Comparison of ENCODE assay signal across 9 cellular contexts in the genomic region with DNA sequence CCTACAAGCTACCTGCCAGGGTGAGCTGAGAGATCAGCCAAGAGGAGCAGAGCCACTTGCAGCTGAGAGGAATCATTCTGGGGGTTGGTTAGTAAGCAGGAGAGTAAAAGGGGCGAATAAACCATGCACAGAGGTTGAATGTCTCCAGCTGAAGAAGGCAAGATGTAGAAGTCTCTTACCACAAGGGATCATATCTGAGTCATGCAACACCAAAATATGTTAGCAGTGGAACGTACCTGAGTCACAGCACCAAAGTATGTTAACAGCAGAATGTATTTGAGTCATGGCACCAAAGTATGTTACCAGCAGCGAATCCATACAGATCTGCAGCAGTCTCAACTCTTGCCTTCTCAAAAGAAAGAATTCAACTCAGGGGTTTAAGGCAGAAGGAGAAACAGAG. TPM values are rescaled to one million over a fixed set of nuclear protein-coding genes. Genes with fewer than 3 reads are reported as not detected.
A peak's percentile ranks its signal among the peaks of the same experiment; 100 is the strongest.
DNase-seq lines count a peak whose midpoint lies in the region; ATAC-seq, FAIRE-seq and TF ChIP-seq lines count a peak whose summit lies in the region.
"Had no signal": no experiment of that assay in that cellular context is flagged by ENCODE, and none has a peak within 500 bp of the region (broad histone marks: within the 10 kb centered on the region; RNA-seq: fewer than 3 reads in every experiment).

No MANE protein-coding gene starts in this region.

- H3K27me3 ChIP-seq in HCT116 (ENCODE audit: insufficient read depth, low read length) (no peaks in the 10 kb centered on the region), PC-3 (ENCODE audit: low read length) (no peaks in the 10 kb centered on the region)

- H4K20me1 ChIP-seq in HCT116 (ENCODE audit: insufficient read depth) (no peaks in the 10 kb centered on the region), PC-3 (ENCODE audit: low read length) (no peaks in the 10 kb centered on the region)

- H3K4me2 ChIP-seq in HCT116 (ENCODE audit: low read length) (peak overlapping the region; percentile 38; the same call in 1 of the 2 replicates), PC-3 (ENCODE audit: low read length) (peak overlapping the region; percentile 27; the same call in 1 of the 2 replicates)

- POLR2A ChIA-PET in HCT116 (lab: Charles Lee) = interaction anchor here (0.6 kb wide), 1 partner anchor 227 kb away, joined by 6 read pairs; no protein-coding TSS in a partner anchor
- POLR2A ChIA-PET in PC-3 (lab: Charles Lee; ENCODE audit: unreplicated experiment) = no interaction called here

- H3K9me2 ChIP-seq in HCT116 (ENCODE audit: insufficient read depth) (no peaks in the 10 kb centered on the region), PC-3 (replicated peaks; ENCODE audit: low read length) (no peaks in the 10 kb centered on the region)

- TF ChIP-seq RAD21 in HCT116 (IDR thresholded peaks at IDR 0.05; ENCODE audit: low read depth) = no peak

- H3K79me2 ChIP-seq in HCT116 (ENCODE audit: insufficient read depth, low read length) (no peaks in the 10 kb centered on the region), PC-3 (ENCODE audit: low read length) (no peaks in the 10 kb centered on the region)

- CTCF ChIA-PET in HCT116 (lab: Charles Lee) = no interaction called here
- CTCF ChIA-PET in PC-3 (lab: Charles Lee) = no interaction called here

- ATAC-seq in HCT116 (peak; percentile 64), PC-3 (peak; percentile 99)

- H3K4me1 ChIP-seq in HCT116 (ENCODE audit: control insufficient read depth in 1 of 2, insufficient read depth in 2 of 2, low read length in 2 of 2) (peaks cover 0 to 10% of the 10 kb centered on the region in 2 experiments; a peak in 2 of 4 replicates), PC-3 (ENCODE audit: insufficient read depth, low read length) (peaks cover 14% of the 10 kb centered on the region)

- H3K9ac ChIP-seq in HCT116 (ENCODE audit: low read length) (no peak overlapping the region), PC-3 (ENCODE audit: low read length) (no peak overlapping the region)

- no TSS peak for BruUV-seq in HCT116 (replicated peaks; lab: Mats Ljungman, UMichigan)
- BruUV-seq in PC-3 (replicated peaks; lab: Mats Ljungman, UMichigan) = no TSS peak

- no peaks in the 10 kb centered on the region for H3F3A ChIP-seq in PC-3 (ENCODE audit: low read length, unreplicated experiment)

- intact Hi-C loops in HCT116 (cut with micrococcal nuclease) = no loop called here
- intact Hi-C loops in PC-3 (cut with micrococcal nuclease) = no loop called here

- no peaks in the 10 kb centered on the region for H3K36me3 ChIP-seq in HCT116 (ENCODE audit: control insufficient read depth in 1 of 2, insufficient read depth in 2 of 2, low read length in 2 of 2)
- H3K36me3 ChIP-seq in PC-3 (ENCODE audit: low read depth, low read length) = no peaks in the 10 kb centered on the region

- TF ChIP-seq CTCF in HCT116 (IDR thresholded peaks at IDR 0.05 in 2 of 3, conservative IDR thresholded peaks at IDR 0.05 in 1 of 3; ENCODE audit: borderline replicate concordance in 1 of 3, insufficient read depth in 1 of 3, low read depth in 2 of 3, low read length in 2 of 3) = no peak
- TF ChIP-seq CTCF in PC-3 (conservative IDR thresholded peaks at IDR 0.05; ENCODE audit: low read depth, low read length) = no peak

- H2AFZ ChIP-seq in HCT116 (ENCODE audit: low read depth, low read length, poor library complexity, severe bottlenecking) (no peak overlapping the region), PC-3 (ENCODE audit: low read length) (no peak overlapping the region)

- no peak for TF ChIP-seq POLR2A in HCT116 (IDR thresholded peaks at IDR 0.05; ENCODE audit: borderline replicate concordance, extremely low read depth, insufficient read depth, insufficient read length)

- no peaks in the 10 kb centered on the region for H3K9me3 ChIP-seq in HCT116 (ENCODE audit: control insufficient read depth in 1 of 2, insufficient read depth in 1 of 2, low read depth in 1 of 2, low read length in 2 of 2)
- 0 out of 2 replicates have a peak, but pooled peaks cover 8% of the 10 kb centered on the region for H3K9me3 ChIP-seq in PC-3 (ENCODE audit: low read length)

- RAD21 ChIA-PET in HCT116 (lab: Charles Lee; ENCODE audit: low non-redundant PET in 1 of 2, low total read pairs in 2 of 2, uncharacterized antibody in 2 of 2, unreplicated experiment in 2 of 2) = no interaction called here

- H3K27ac ChIP-seq in HCT116 (ENCODE audit: low read depth, low read length) = no peak overlapping the region
- H3K27ac ChIP-seq in PC-3 (ENCODE audit: low read length) = no peak overlapping the region

- DNase-seq in GM04503 (ENCODE audit: low read depth) (peak; percentile 90), HCT116 (ENCODE audit: low read depth, low spot score) (no peak), PC-3 (peak; percentile 93), kidney glomerular epithelial cell (lab: John Stamatoyannopoulos, UW) (peak; percentile 58), frontal cortex (ENCODE audit: low spot score in 2 of 2) (no peak), T1000 (lab: John Stamatoyannopoulos, UW) (no peak), OCI-M1 (lab: John Stamatoyannopoulos, UW) (no peak), foreskin melanocyte (no peak)
- DNase-seq: nephron progenitor cell had no signal

- FAIRE-seq in frontal cortex (lab: Jason Lieb, UNC) = no peak

- H3K4me3 ChIP-seq in HCT116 (replicated peaks in 1 of 2; ENCODE audit: low read depth in 1 of 2, low read length in 2 of 2) = no peak overlapping the region
- H3K4me3 ChIP-seq in PC-3 (ENCODE audit: low read length) = no peak overlapping the region

TF ChIP-seq in HCT116, 20 proteins besides CTCF, POLR2A, EP300 and RAD21:
- peak; percentile 42; the same call in 1 of the 2 replicates for TF ChIP-seq FOSL1 (IDR thresholded peaks at IDR 0.05; ENCODE audit: low read depth)
- TF ChIP-seq JUND (IDR thresholded peaks at IDR 0.05) = no peak; the same call in 1 of the 2 replicates
- no peak for TF ChIP-seq POLR2AphosphoS5 (IDR thresholded peaks at IDR 0.05; ENCODE audit: low read depth, low read length)

RNA-seq across cellular contexts. Expression of gene C4orf51, which starts 29.9 kb away (rescaled TPM):
- total RNA-seq in HCT116 (2021; ENCODE audit: unreplicated experiment) = not detected
- polyA plus RNA-seq in HCT116 (2012) = not detected in 2 replicates
- not detected in 2 replicates for total RNA-seq in PC-3 (2014; rRNA removed)
- total RNA-seq in frontal cortex = not detected

Comparison
In these comparisons a context has a peak if more than half of its experiments do, and no peak if none do; other contexts are left out.
1. DNase-seq: peak in GM04503 (single experiment), PC-3 (single experiment) and kidney glomerular epithelial cell (single experiment); none in HCT116 (single experiment), frontal cortex (0 of 2), T1000 (single experiment), OCI-M1 (single experiment) and foreskin melanocyte (single experiment).